7 cellular contexts compared by ENCODE assay signal in genomic region chr3:75427906-75428305, GRCh38.
DNase-seq lines count a peak whose midpoint lies in the region; TF ChIP-seq lines count a peak whose summit lies in the region.
"Not testable (repeated sequence)": the region's sequence is repeated elsewhere in the genome, so short reads cannot be mapped to it uniquely, and the experiment has no call there.

No MANE protein-coding gene starts in this region.

- H3K9ac ChIP-seq in GM23248, parathyroid adenoma: not testable (repeated sequence)

- in situ Hi-C loops in GM23248 (cut with MboI): loop anchor here (10.0 kb wide), 1 partner anchor 133 kb away; no protein-coding TSS in a partner anchor

- DNase-seq in AG10803 (ENCODE audit: low read depth) (peak; percentile 25), GM23248 (peak; percentile 12), M059J (ENCODE audit: low read depth) (peak; percentile 52), astrocyte of the hippocampus (ENCODE audit: low read depth, low spot score) (peak; percentile 51), fibroblast of gingiva (ENCODE audit: low read depth) (peak; percentile 21), hepatic stellate cell (ENCODE audit: low spot score) (peak; percentile 14)

- WGBS in GM23248 (ENCODE audit: low coverage in 1 of 2, low lambda C conversion rate in 2 of 2, missing lambda C conversion rate in 2 of 2), 2 experiments: 83 to 87% methylated on average over 5 of the region's 5 CpGs

- H3K4me1 ChIP-seq in GM23248 (ENCODE audit: insufficient read depth): peaks cover 22% of the 10 kb centered on the region
- not testable (repeated sequence) for H3K4me1 ChIP-seq in parathyroid adenoma

- not testable (repeated sequence) for H3K79me2 ChIP-seq in GM23248 (ENCODE audit: insufficient read depth); parathyroid adenoma

- H3K4me2 ChIP-seq in GM23248 (ENCODE audit: unreplicated experiment); parathyroid adenoma (ENCODE audit: low read length): not testable (repeated sequence)

- not testable (repeated sequence) for H2AFZ ChIP-seq in GM23248, parathyroid adenoma

- H3K9me2 ChIP-seq in GM23248 (ENCODE audit: insufficient read depth): not testable (repeated sequence)

- not testable (repeated sequence) for H3K36me3 ChIP-seq in GM23248 (ENCODE audit: low read depth); parathyroid adenoma (ENCODE audit: control insufficient read depth, insufficient read depth, low read length)

- not testable (repeated sequence) for TF ChIP-seq CTCF in AG10803 (conservative IDR thresholded peaks at IDR 0.05; ENCODE audit: low read length); parathyroid adenoma (IDR thresholded peaks at IDR 0.05)

- H3F3A ChIP-seq in GM23248 (ENCODE audit: insufficient read depth): not testable (repeated sequence)

- H3K9me3 ChIP-seq in GM23248 (ENCODE audit: low read depth); parathyroid adenoma (ENCODE audit: control insufficient read depth, low read length): not testable (repeated sequence)

- not testable (repeated sequence) for H4K20me1 ChIP-seq in GM23248 (ENCODE audit: insufficient read depth)

- H3K27me3 ChIP-seq in GM23248 (replicated peaks; ENCODE audit: insufficient read depth); parathyroid adenoma (ENCODE audit: control insufficient read depth, insufficient read depth, low read length): not testable (repeated sequence)

- not testable (repeated sequence) for H3K4me3 ChIP-seq in AG10803 (ENCODE audit: low read length); GM23248; parathyroid adenoma (ENCODE audit: low read depth, low read length)

- H3K27ac ChIP-seq in GM23248: not testable (repeated sequence)
- H3K27ac ChIP-seq in parathyroid adenoma: peak overlapping the region; percentile 68
